Comparison of ENCODE assay signal across 14 cellular contexts in the genomic region with DNA sequence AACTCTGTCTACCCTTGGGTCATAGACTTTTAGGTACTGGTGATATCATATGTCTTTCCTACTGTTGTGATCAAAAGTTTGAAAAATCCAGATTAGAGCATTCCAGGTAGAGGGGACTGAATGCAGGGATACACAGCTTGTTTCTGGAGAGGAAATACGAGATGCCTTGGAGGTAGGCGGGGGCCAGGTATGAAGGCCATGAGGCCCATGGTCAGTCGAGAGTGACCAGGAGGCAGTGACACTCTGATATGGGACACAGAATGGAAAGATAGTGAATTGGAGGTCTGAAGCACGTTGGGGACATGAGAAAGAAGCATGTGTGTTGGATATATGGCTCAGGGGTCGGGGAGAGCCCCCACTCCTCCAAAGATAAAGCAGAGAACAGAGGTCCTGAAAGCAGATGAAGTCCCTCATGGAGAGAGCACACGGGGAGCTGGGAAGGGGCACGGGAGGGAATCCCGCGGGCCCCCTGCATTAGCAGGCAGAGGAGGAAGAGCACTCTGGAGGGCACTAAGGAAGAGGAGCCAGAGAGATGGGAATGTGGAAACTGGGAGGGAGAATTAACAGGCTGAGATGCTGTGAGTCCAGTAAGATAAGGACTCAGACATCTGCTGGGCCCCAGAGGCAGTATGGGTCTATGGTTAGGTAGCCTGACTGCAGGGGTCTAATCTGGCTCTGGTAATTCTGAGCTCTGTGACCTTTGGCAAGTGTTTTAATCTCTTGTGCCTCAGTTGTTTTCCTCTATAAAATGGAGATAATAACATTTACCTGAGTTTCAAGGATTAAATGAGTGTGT. TPM values are rescaled to one million over a fixed set of nuclear protein-coding genes. Genes with fewer than 3 reads are reported as not detected.
DNase-seq lines count a peak whose midpoint lies in the region; TF ChIP-seq lines count a peak whose summit lies in the region.
"Had no signal": no experiment of that assay in that cellular context is flagged by ENCODE, and none has a peak within 500 bp of the region (broad histone marks: within the 10 kb centered on the region; RNA-seq: fewer than 3 reads in every experiment).

No MANE protein-coding gene starts in this region.

- H3K4me1 Mint-ChIP-seq in activated naive CD4-positive, alpha-beta T cell treated with anti-CD3 and anti-CD28 coated beads, Interleukin-2, amount 50 U/mL, for 24 hours = peaks cover 8% of the 10 kb centered on the region
- H3K4me1 Mint-ChIP-seq in activated naive CD4-positive, alpha-beta T cell treated with anti-CD3 and anti-CD28 coated beads, Interleukin-2, amount 10 ng/mL, durations not matched to agents 7 days and 5 days = peaks cover 11% of the 10 kb centered on the region
- peaks cover 18% of the 10 kb centered on the region for H3K4me1 Mint-ChIP-seq in nephron
- H3K4me1 Mint-ChIP-seq in activated CD4-positive, alpha-beta memory T cell treated with anti-CD3 and anti-CD28 coated beads for 36 hours (ENCODE audit: low read depth) = peaks cover 4% of the 10 kb centered on the region

- intact Hi-C loops in breast epithelium (cut with DNase I; ENCODE audit: low total_unique reads) (no loop called here), uterus (cut with DNase I; ENCODE audit: low total_unique reads) (no loop called here)
- intact Hi-C loops in activated CD4-positive, alpha-beta memory T cell treated with anti-CD3 and anti-CD28 coated beads for 36 hours (cut with micrococcal nuclease) = no loop called here

- TF ChIP-seq POLR2A in breast epithelium (IDR thresholded peaks at IDR 0.05) (no peak), uterus (IDR thresholded peaks at IDR 0.05) (no peak)

- H3K36me3 Mint-ChIP-seq in activated naive CD4-positive, alpha-beta T cell treated with anti-CD3 and anti-CD28 coated beads, Interleukin-2, amount 50 U/mL, for 24 hours = no peaks in the 10 kb centered on the region
- no peaks in the 10 kb centered on the region for H3K36me3 Mint-ChIP-seq in activated naive CD4-positive, alpha-beta T cell treated with anti-CD3 and anti-CD28 coated beads, Interleukin-2, amount 10 ng/mL, durations not matched to agents 7 days and 5 days
- H3K36me3 Mint-ChIP-seq in nephron (ENCODE audit: low read depth) = no peaks in the 10 kb centered on the region
- no peaks in the 10 kb centered on the region for H3K36me3 Mint-ChIP-seq in activated CD4-positive, alpha-beta memory T cell treated with anti-CD3 and anti-CD28 coated beads for 36 hours
- H3K36me3 Mint-ChIP-seq: natural killer cell had no signal

- no peaks in the 10 kb centered on the region for H3K9me3 Mint-ChIP-seq in activated naive CD4-positive, alpha-beta T cell treated with anti-CD3 and anti-CD28 coated beads, Interleukin-2, amount 50 U/mL, for 24 hours
- no peaks in the 10 kb centered on the region for H3K9me3 Mint-ChIP-seq in activated naive CD4-positive, alpha-beta T cell treated with anti-CD3 and anti-CD28 coated beads, Interleukin-2, amount 10 ng/mL, durations not matched to agents 7 days and 5 days
- no peaks in the 10 kb centered on the region for H3K9me3 Mint-ChIP-seq in nephron
- no peaks in the 10 kb centered on the region for H3K9me3 Mint-ChIP-seq in activated CD4-positive, alpha-beta memory T cell treated with anti-CD3 and anti-CD28 coated beads for 36 hours
- H3K9me3 Mint-ChIP-seq: activated T-cell treated with anti-CD3 and anti-CD28 coated beads, Interleukin-2, amount 50 U/mL, for 4 hours; natural killer cell had no signal

- H3K27ac Mint-ChIP-seq in activated naive CD4-positive, alpha-beta T cell treated with anti-CD3 and anti-CD28 coated beads, Interleukin-2, amount 50 U/mL, for 24 hours = peak overlapping the region; percentile 42
- no peak overlapping the region for H3K27ac Mint-ChIP-seq in activated naive CD4-positive, alpha-beta T cell treated with anti-CD3 and anti-CD28 coated beads, Interleukin-2, amount 10 ng/mL, durations not matched to agents 7 days and 5 days
- H3K27ac Mint-ChIP-seq in nephron = peak overlapping the region in 2 of 3 experiments; percentile 38 to 52
- H3K27ac Mint-ChIP-seq in activated CD4-positive, alpha-beta memory T cell treated with anti-CD3 and anti-CD28 coated beads for 36 hours = no peak overlapping the region
- H3K27ac Mint-ChIP-seq: activated CD4-positive, alpha-beta T cell treated with anti-CD3 and anti-CD28 coated beads for 36 hours had no signal

- H3K36me3 ChIP-seq in breast epithelium (no peaks in the 10 kb centered on the region), uterus (no peaks in the 10 kb centered on the region)
- H3K36me3 ChIP-seq: brain microvascular endothelial cell had no signal

- H3K27ac ChIP-seq in breast epithelium (peak overlapping the region; percentile 87 to 95), uterus (peak overlapping the region; percentile 61 to 77)

- CTCF ChIA-PET in activated naive CD4-positive, alpha-beta T cell treated with anti-CD3 and anti-CD28 coated beads, Interleukin-2, amount 10 ng/mL, durations not matched to agents 7 days and 5 days (lab: Charles Lee) = interaction anchor here (2.6 kb wide), 1 partner anchor 155 kb away, joined by 20 read pairs; no protein-coding TSS in a partner anchor
- CTCF ChIA-PET in activated CD4-positive, alpha-beta memory T cell treated with anti-CD3 and anti-CD28 coated beads for 36 hours (lab: Charles Lee) = no interaction called here

- no peak overlapping the region for H3K4me3 Mint-ChIP-seq in activated naive CD4-positive, alpha-beta T cell treated with anti-CD3 and anti-CD28 coated beads, Interleukin-2, amount 50 U/mL, for 24 hours
- no peak overlapping the region for H3K4me3 Mint-ChIP-seq in activated naive CD4-positive, alpha-beta T cell treated with anti-CD3 and anti-CD28 coated beads, Interleukin-2, amount 10 ng/mL, durations not matched to agents 7 days and 5 days
- H3K4me3 Mint-ChIP-seq in nephron = no peak overlapping the region
- H3K4me3 Mint-ChIP-seq in activated CD4-positive, alpha-beta memory T cell treated with anti-CD3 and anti-CD28 coated beads for 36 hours = no peak overlapping the region
- H3K4me3 Mint-ChIP-seq: activated CD4-positive, alpha-beta T cell treated with anti-CD3 and anti-CD28 coated beads for 36 hours; activated T-cell treated with anti-CD3 and anti-CD28 coated beads, Interleukin-2, amount 50 U/mL, for 4 hours; natural killer cell had no signal

- POLR2A ChIA-PET in activated CD4-positive, alpha-beta memory T cell treated with anti-CD3 and anti-CD28 coated beads for 36 hours (lab: Charles Lee) = no interaction called here

- no peak for DNase-seq in activated naive CD4-positive, alpha-beta T cell treated with anti-CD3 and anti-CD28 coated beads, Interleukin-2, amount 10 ng/mL, durations not matched to agents 7 days and 5 days
- no peak for DNase-seq in breast epithelium (ENCODE audit: low spot score in 2 of 2)
- DNase-seq in uterus = no peak
- no peak for DNase-seq in ecto neural progenitor cell (ENCODE audit: low spot score)
- DNase-seq in activated CD4-positive, alpha-beta memory T cell treated with anti-CD3 and anti-CD28 coated beads for 36 hours = no peak
- no peak for DNase-seq in activated CD8-positive, alpha-beta memory T cell treated with anti-CD3 and anti-CD28 coated beads, Interleukin-2, amount 50 U/mL, for 48 hours
- DNase-seq: activated CD4-positive, alpha-beta T cell treated with anti-CD3 and anti-CD28 coated beads for 36 hours; activated T-cell treated with anti-CD3 and anti-CD28 coated beads, Interleukin-2, amount 50 U/mL, for 4 hours; head of caudate nucleus; left colon; natural killer cell had no signal

- no peaks in the 10 kb centered on the region for H3K27me3 Mint-ChIP-seq in activated naive CD4-positive, alpha-beta T cell treated with anti-CD3 and anti-CD28 coated beads, Interleukin-2, amount 50 U/mL, for 24 hours
- peaks cover 5% of the 10 kb centered on the region for H3K27me3 Mint-ChIP-seq in activated naive CD4-positive, alpha-beta T cell treated with anti-CD3 and anti-CD28 coated beads, Interleukin-2, amount 10 ng/mL, durations not matched to agents 7 days and 5 days
- no peaks in the 10 kb centered on the region for H3K27me3 Mint-ChIP-seq in nephron (ENCODE audit: low read depth)
- H3K27me3 Mint-ChIP-seq in activated CD4-positive, alpha-beta memory T cell treated with anti-CD3 and anti-CD28 coated beads for 36 hours = no peaks in the 10 kb centered on the region
- H3K27me3 Mint-ChIP-seq: activated CD4-positive, alpha-beta T cell treated with anti-CD3 and anti-CD28 coated beads for 36 hours had no signal

- H3K27me3 ChIP-seq in breast epithelium (no peaks in the 10 kb centered on the region), uterus (no peaks in the 10 kb centered on the region)
- H3K27me3 ChIP-seq: brain microvascular endothelial cell had no signal

- H3K4me3 ChIP-seq in breast epithelium (no peak overlapping the region), uterus (no peak overlapping the region)

- H3K9me3 ChIP-seq in breast epithelium (no peaks in the 10 kb centered on the region), uterus (no peaks in the 10 kb centered on the region)

- TF ChIP-seq CTCF in breast epithelium (IDR thresholded peaks at IDR 0.05) = no peak
- TF ChIP-seq CTCF in nephron (IDR thresholded peaks at IDR 0.05; ENCODE audit: unreplicated experiment in 3 of 3) = no peak
- TF ChIP-seq CTCF in uterus (IDR thresholded peaks at IDR 0.05) = no peak

- peaks cover 0 to 22% of the 10 kb centered on the region in 2 donors for H3K4me1 ChIP-seq in breast epithelium
- H3K4me1 ChIP-seq in uterus = no peaks in the 10 kb centered on the region

RNA-seq across cellular contexts. Expression of gene SRSF3, which starts 15.9 kb away (rescaled TPM):
- total RNA-seq in breast epithelium = 100 to 1,000 TPM; 163 to 425 (median 276) TPM
- 100 to 1,000 TPM in 3 of 4 donors, 10 to 100 TPM in 1; 98.8 to 239 (median 179) TPM for total RNA-seq in uterus
- 100 to 1,000 TPM; 390 to 392 TPM for total RNA-seq in activated CD4-positive, alpha-beta memory T cell treated with anti-CD3 and anti-CD28 coated beads for 36 hours

RNA-seq across cellular contexts. Expression of gene STK38, which starts 30.9 kb away (rescaled TPM):
- total RNA-seq in breast epithelium (10 to 100 TPM; 27.5 to 39.4 (median 31.4) TPM), uterus (10 to 100 TPM; 10.6 to 30.0 (median 20.5) TPM)
- total RNA-seq in activated CD4-positive, alpha-beta memory T cell treated with anti-CD3 and anti-CD28 coated beads for 36 hours = 10 to 100 TPM; 25.8 to 27.5 TPM

Comparison
In these comparisons a context has a peak if more than half of its experiments do, and no peak if none do; other contexts are left out.
1. H3K27ac Mint-ChIP-seq: peak in activated naive CD4-positive, alpha-beta T cell treated with anti-CD3 and anti-CD28 coated beads, Interleukin-2, amount 50 U/mL, for 24 hours (single experiment) and nephron (2 of 3); none in activated naive CD4-positive, alpha-beta T cell treated with anti-CD3 and anti-CD28 coated beads, Interleukin-2, amount 10 ng/mL, durations not matched to agents 7 days and 5 days (single experiment) and activated CD4-positive, alpha-beta memory T cell treated with anti-CD3 and anti-CD28 coated beads for 36 hours (single experiment).